Comparison of ENCODE assay signal across 8 cellular contexts in the genomic region with DNA sequence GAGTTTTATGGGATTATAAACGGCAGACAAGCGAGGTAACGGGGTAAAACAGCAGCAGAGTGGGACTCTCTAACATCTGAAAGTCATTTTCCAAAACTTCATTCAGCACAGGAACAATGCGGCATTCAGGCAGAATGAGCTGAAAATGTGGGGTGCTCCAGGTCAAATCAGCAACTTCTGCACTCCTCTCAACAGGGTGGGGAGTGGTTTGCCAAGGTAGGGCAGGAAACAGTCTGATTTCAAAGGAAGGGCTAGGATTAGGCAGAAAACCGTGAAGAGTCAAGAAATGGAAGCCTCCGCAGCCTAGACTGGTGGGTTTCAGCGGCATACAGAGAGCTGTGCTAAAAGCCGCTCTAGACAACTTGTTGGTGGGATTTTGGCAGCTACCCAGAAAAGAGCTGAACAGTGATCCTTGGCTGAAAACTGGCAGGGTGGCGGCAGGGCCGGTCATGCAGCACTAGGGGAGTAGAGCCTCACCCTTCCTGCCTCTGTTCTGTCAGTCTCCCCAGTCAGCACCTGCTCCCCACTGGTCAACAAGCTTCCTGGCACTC.
DNase-seq lines count a peak whose midpoint lies in the region; ATAC-seq, FAIRE-seq and TF ChIP-seq lines count a peak whose summit lies in the region.

No MANE protein-coding gene starts in this region.

- peak overlapping the region; percentile 61 for H3K27ac Mint-ChIP-seq in T-helper 2 cell treated with Interferon-gamma antibody and Interleukin-4, amounts not matched to agents 5 μg/mL and 100 μg/mL, for 36 hours

- H3K4me3 ChIP-seq in lower lobe of right lung = peak overlapping the region; percentile 26

- no peak for TF ChIP-seq CTCF in lower lobe of right lung (IDR thresholded peaks at IDR 0.05)

- peaks cover 23% of the 10 kb centered on the region for H3K4me1 ChIP-seq in lower lobe of right lung

- ATAC-seq in lower lobe of right lung = peak; percentile 31 to 38

- no peak for FAIRE-seq in HTR-8/SVneo (lab: Jason Lieb, UNC)

- no peaks in the 10 kb centered on the region for H3K9me3 ChIP-seq in lower lobe of right lung

- peaks cover 16% of the 10 kb centered on the region for H3K27me3 Mint-ChIP-seq in T-helper 2 cell treated with Interferon-gamma antibody and Interleukin-4, amounts not matched to agents 5 μg/mL and 100 μg/mL, for 36 hours (ENCODE audit: low read depth)

- intact Hi-C loops in lower lobe of right lung (cut with DNase I) = no loop called here

- DNase-seq in NCI-H2196 (lab: John Stamatoyannopoulos, UW; ENCODE audit: unreplicated experiment) (peak; percentile 6), NCI-H2196 treated with DMSO at 0.1 percent for 48 hours (lab: John Stamatoyannopoulos, UW; ENCODE audit: unreplicated experiment) (no peak), caudate nucleus (lab: John Stamatoyannopoulos, UW) (peak in 37 of 61 donors; percentile 2 to 53 (median 12)), lower lobe of right lung (no peak), superior temporal gyrus (ENCODE audit: extremely low spot score) (peak; percentile 53), HTR-8/SVneo (ENCODE audit: insufficient read length, low spot score) (no peak)
- no peak for DNase-seq in T-helper 2 cell treated with Interferon-gamma antibody and Interleukin-4, amounts not matched to agents 5 μg/mL and 100 μg/mL, for 36 hours (ENCODE audit: low spot score)
- no peak for DNase-seq in activated CD4-positive, CD25-positive, alpha-beta regulatory T cell treated with anti-CD3 and anti-CD28 coated beads, Interleukin-2, amount 50 U/mL, for 72 hours

- H3K27me3 ChIP-seq in lower lobe of right lung (ENCODE audit: low read depth) = no peaks in the 10 kb centered on the region

- H3K36me3 ChIP-seq in lower lobe of right lung = no peaks in the 10 kb centered on the region

- no peaks in the 10 kb centered on the region for H3K36me3 Mint-ChIP-seq in T-helper 2 cell treated with Interferon-gamma antibody and Interleukin-4, amounts not matched to agents 5 μg/mL and 100 μg/mL, for 36 hours (ENCODE audit: low read depth)

- H3K4me1 Mint-ChIP-seq in T-helper 2 cell treated with Interferon-gamma antibody and Interleukin-4, amounts not matched to agents 5 μg/mL and 100 μg/mL, for 36 hours (ENCODE audit: low read depth) = peaks cover 38% of the 10 kb centered on the region

- no peaks in the 10 kb centered on the region for H3K9me3 Mint-ChIP-seq in T-helper 2 cell treated with Interferon-gamma antibody and Interleukin-4, amounts not matched to agents 5 μg/mL and 100 μg/mL, for 36 hours

- peak overlapping the region; percentile 91 for H3K27ac ChIP-seq in caudate nucleus (ENCODE audit: low read depth, low read length)
- no peak overlapping the region for H3K27ac ChIP-seq in lower lobe of right lung

- peak overlapping the region; percentile 68 for H3K4me3 Mint-ChIP-seq in T-helper 2 cell treated with Interferon-gamma antibody and Interleukin-4, amounts not matched to agents 5 μg/mL and 100 μg/mL, for 36 hours

Comparison
In these comparisons a context has a peak if more than half of its experiments do, and no peak if none do; other contexts are left out.
1. DNase-seq: peak in NCI-H2196 (single experiment), caudate nucleus (37 of 61) and superior temporal gyrus (single experiment); none in NCI-H2196 treated with DMSO at 0.1 percent for 48 hours (single experiment), T-helper 2 cell treated with Interferon-gamma antibody and Interleukin-4, amounts not matched to agents 5 μg/mL and 100 μg/mL, for 36 hours (single experiment), lower lobe of right lung (single experiment), activated CD4-positive, CD25-positive, alpha-beta regulatory T cell treated with anti-CD3 and anti-CD28 coated beads, Interleukin-2, amount 50 U/mL, for 72 hours (single experiment) and HTR-8/SVneo (single experiment).